In the genomic region with DNA sequence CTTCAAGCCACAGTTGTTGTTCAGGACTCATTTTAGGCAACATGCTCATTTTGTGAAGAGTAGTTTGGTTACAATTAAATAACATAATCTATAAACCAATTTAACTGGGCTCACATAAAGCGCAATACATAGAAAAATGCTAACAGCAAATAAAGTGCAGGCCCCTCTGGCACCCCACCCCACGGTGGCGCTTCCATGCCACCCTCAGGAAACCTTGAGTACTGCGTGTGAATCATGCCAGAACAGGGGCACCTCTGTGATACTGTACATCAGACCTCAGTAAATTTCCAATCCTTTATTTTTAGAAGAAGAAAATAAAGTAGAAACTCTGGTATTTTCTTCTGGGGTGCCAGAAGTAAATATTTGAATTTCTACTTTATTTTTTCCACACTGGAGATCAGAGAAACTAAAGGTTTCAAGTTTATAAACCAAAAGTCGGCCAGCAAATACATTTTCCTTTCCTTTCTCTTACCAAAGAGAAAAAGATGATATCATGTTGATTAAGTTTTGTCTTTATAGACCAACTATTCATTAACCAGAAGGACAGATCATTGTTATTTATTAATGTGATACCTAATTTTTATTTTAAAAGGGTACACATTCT, we compare ENCODE assay signal across 8 cellular contexts.
DNase-seq lines count a peak whose midpoint lies in the region; ATAC-seq, FAIRE-seq and TF ChIP-seq lines count a peak whose summit lies in the region.

No MANE protein-coding gene starts in this region.

- TF ChIP-seq CTCF in 22Rv1 (IDR thresholded peaks at IDR 0.05) = peak; percentile 94
- TF ChIP-seq CTCF in right lobe of liver (IDR thresholded peaks at IDR 0.05) = peak in 3 of 4 donors; percentile 15 to 31 (median 30)

- FAIRE-seq in H54 (lab: Jason Lieb, UNC) = peak; percentile 66

- 40% methylated on average over 5 of the region's 5 CpGs for WGBS in right lobe of liver (ENCODE audit: insufficient coverage, low coverage, low lambda C conversion rate, missing lambda C conversion rate)

- H3K27ac ChIP-seq in 22Rv1 (no peak overlapping the region), right lobe of liver (no peak overlapping the region)

- peak; percentile 36 for DNase-seq in EL
- peak; percentile 31 for DNase-seq in H54 (ENCODE audit: insufficient read length, low spot score)
- DNase-seq in MG63 = peak; percentile 37
- peak; percentile 70 for DNase-seq in adipocyte (ENCODE audit: low read depth)
- no peak for DNase-seq in right lobe of liver
- DNase-seq in superior temporal gyrus (ENCODE audit: extremely low spot score) = no peak
- no peak for DNase-seq in NCI-H524 treated with DMSO at 0.1 percent for 48 hours (lab: John Stamatoyannopoulos, UW)

- peaks cover 17% of the 10 kb centered on the region for H3K4me1 ChIP-seq in adipocyte (ENCODE audit: control insufficient read depth, insufficient read depth, low read length)
- H3K4me1 ChIP-seq in right lobe of liver = no peaks in the 10 kb centered on the region

- H3K9me3 ChIP-seq in MG63 (no peaks in the 10 kb centered on the region), adipocyte (ENCODE audit: control insufficient read depth, low read length) (no peaks in the 10 kb centered on the region), right lobe of liver (no peaks in the 10 kb centered on the region)

- H3K36me3 ChIP-seq in MG63 (no peaks in the 10 kb centered on the region), adipocyte (ENCODE audit: control insufficient read depth, insufficient read depth, low read length, severe bottlenecking) (no peaks in the 10 kb centered on the region), right lobe of liver (no peaks in the 10 kb centered on the region)

- TF ChIP-seq POLR2A in H54 (IDR thresholded peaks at IDR 0.05; ENCODE audit: low read depth, low read length) (no peak), right lobe of liver (IDR thresholded peaks at IDR 0.05) (no peak)

- H3K4me3 ChIP-seq in MG63 = no peak overlapping the region
- H3K4me3 ChIP-seq in adipocyte (ENCODE audit: low read length) = no peak overlapping the region
- no peak overlapping the region for H3K4me3 ChIP-seq in right lobe of liver

- H3K27me3 ChIP-seq in MG63 (no peaks in the 10 kb centered on the region), adipocyte (replicated peaks; ENCODE audit: control insufficient read depth, insufficient read depth, low read length) (no peaks in the 10 kb centered on the region), right lobe of liver (no peaks in the 10 kb centered on the region)

- ATAC-seq in right lobe of liver = no peak

- intact Hi-C loops in right lobe of liver (cut with DNase I) = no loop called here

- no peak overlapping the region for H3K9ac ChIP-seq in adipocyte (ENCODE audit: low read length)

Comparison
In these comparisons a context has a peak if more than half of its experiments do, and no peak if none do; other contexts are left out.
1. DNase-seq: peak in EL (single experiment), H54 (single experiment), MG63 (single experiment) and adipocyte (single experiment); none in right lobe of liver (0 of 3), superior temporal gyrus (single experiment) and NCI-H524 treated with DMSO at 0.1 percent for 48 hours (single experiment).